In the genomic region with DNA sequence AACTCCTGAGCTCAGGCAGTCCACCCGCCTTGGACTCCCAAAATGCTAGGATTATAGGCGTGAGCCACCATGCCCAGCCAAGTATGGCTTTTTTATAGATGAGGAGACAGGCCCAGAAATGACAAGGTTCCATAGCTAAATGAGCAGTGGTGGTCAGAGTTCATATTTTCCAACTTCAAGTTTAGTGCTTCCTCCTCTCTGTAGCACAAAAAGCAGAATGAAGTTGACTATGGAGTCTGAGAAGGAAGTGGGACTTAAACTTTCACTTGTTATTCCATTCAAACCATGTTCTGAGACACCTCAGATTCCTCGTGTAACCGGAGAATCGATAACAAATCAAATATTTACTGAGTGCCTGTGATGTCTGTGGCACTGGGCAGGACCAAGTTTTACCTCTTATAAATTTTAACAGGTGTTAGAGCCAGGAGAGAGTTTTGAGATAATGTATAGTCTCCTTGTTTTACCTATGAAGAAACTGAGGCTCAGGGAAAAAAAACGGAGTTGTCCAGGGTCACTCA, we compare ENCODE assay signal across 31 cellular contexts. TPM values are rescaled to one million over a fixed set of nuclear protein-coding genes. Genes with fewer than 3 reads are reported as not detected.
DNase-seq lines count a peak whose midpoint lies in the region; ATAC-seq, FAIRE-seq and TF ChIP-seq lines count a peak whose summit lies in the region.
"Had no signal": no experiment of that assay in that cellular context is flagged by ENCODE, and none has a peak within 500 bp of the region (broad histone marks: within the 10 kb centered on the region; RNA-seq: fewer than 3 reads in every experiment).

No MANE protein-coding gene starts in this region.

- ATAC-seq in pancreas (no peak), left lung (no peak), aorta (ENCODE audit: low FRiP score) (no peak)
- ATAC-seq: left lobe of liver; naive thymus-derived CD8-positive, alpha-beta T cell; stimulated activated memory B cell treated with anti-CD40 and anti-IgM and Interleukin-4, amounts not matched to agents 10 μg/mL and 1 μg/mL and 100 μg/mL, for 72 hours; WTC11 had no signal

- intact Hi-C loops in pancreas (cut with DNase I), result no loop called here
- intact Hi-C loops in left lung (cut with DNase I), result no loop called here
- intact Hi-C loops in aorta (cut with DNase I), result no loop called here

- no peaks in the 10 kb centered on the region for H3K36me3 ChIP-seq in Peyer's patch
- H3K36me3 ChIP-seq in pancreas, result no peaks in the 10 kb centered on the region
- peaks cover 0 to 9% of the 10 kb centered on the region in 2 donors for H3K36me3 ChIP-seq in left lung
- no peaks in the 10 kb centered on the region for H3K36me3 ChIP-seq in aorta (ENCODE audit: control insufficient read depth in 1 of 2, insufficient read depth in 2 of 2, low read length in 1 of 2)
- H3K36me3 ChIP-seq: BE2C, uterus had no signal

- H3K4me3 ChIP-seq in Peyer's patch (no peak overlapping the region), pancreas (peak overlapping the region in 1 of 4 donors; percentile 2), left lung (peak overlapping the region in 1 of 2 donors; percentile 84), aorta (ENCODE audit: low read length in 2 of 2) (no peak overlapping the region)
- H3K4me3 ChIP-seq: GM23248, uterus had no signal

- peaks cover 4% of the 10 kb centered on the region for H3K27me3 Mint-ChIP-seq in endothelial cell (ENCODE audit: unreplicated experiment)
- H3K27me3 Mint-ChIP-seq: activated CD4-positive, alpha-beta T cell treated with anti-CD3 and anti-CD28 coated beads, Interleukin-2, amount 10 ng/mL, durations not matched to agents 7 days and 5 days; activated naive CD8-positive, alpha-beta T cell; naive thymus-derived CD8-positive, alpha-beta T cell; stimulated activated memory B cell treated with anti-CD40 and anti-IgM and Interleukin-4, amounts not matched to agents 10 μg/mL and 1 μg/mL and 100 μg/mL, for 72 hours had no signal

- H3K27ac ChIP-seq in C4-2B (peak overlapping the region; percentile 62), Peyer's patch (peak overlapping the region in 3 of 4 donors; percentile 9 to 70 (median 64)), pancreas (peak overlapping the region in 3 of 4 donors; percentile 16 to 84 (median 81)), left lung (peak overlapping the region in 1 of 2 donors; percentile 90), aorta (ENCODE audit: low read depth in 1 of 2, low read length in 2 of 2) (no peak overlapping the region)
- H3K27ac ChIP-seq: epithelial cell of prostate, GM23248, uterus had no signal

- H3K9me3 ChIP-seq in Peyer's patch (no peaks in the 10 kb centered on the region), pancreas (no peaks in the 10 kb centered on the region), left lung (no peaks in the 10 kb centered on the region), aorta (ENCODE audit: control insufficient read depth, low read length) (no peaks in the 10 kb centered on the region)
- H3K9me3 ChIP-seq: BE2C, uterus had no signal

- H3K27ac Mint-ChIP-seq in endothelial cell (ENCODE audit: unreplicated experiment), result no peak overlapping the region
- H3K27ac Mint-ChIP-seq: activated CD4-positive, alpha-beta T cell treated with anti-CD3 and anti-CD28 coated beads, Interleukin-2, amount 10 ng/mL, durations not matched to agents 7 days and 5 days; HFFc6; stimulated activated memory B cell treated with anti-CD40 and anti-IgM and Interleukin-4, amounts not matched to agents 10 μg/mL and 1 μg/mL and 100 μg/mL, for 72 hours; WTC11 had no signal

- 34 to 36% methylated on average over 6 of the region's 6 CpGs for WGBS in pancreas, 2 donors
- WGBS in aorta, 2 donors, result 92 to 95% methylated on average over 6 of the region's 6 CpGs

- TF ChIP-seq POLR2A in Peyer's patch (IDR thresholded peaks at IDR 0.05), result no peak

- FAIRE-seq in pancreas (lab: Jason Lieb, UNC), result no peak
- FAIRE-seq: bronchial epithelial cell had no signal

- peaks cover 25% of the 10 kb centered on the region for H3K36me3 Mint-ChIP-seq in endothelial cell (ENCODE audit: low read depth, unreplicated experiment)
- H3K36me3 Mint-ChIP-seq: activated naive CD8-positive, alpha-beta T cell; naive thymus-derived CD8-positive, alpha-beta T cell; stimulated activated memory B cell treated with anti-CD40 and anti-IgM and Interleukin-4, amounts not matched to agents 10 μg/mL and 1 μg/mL and 100 μg/mL, for 72 hours had no signal

- no peak for DNase-seq in Peyer's patch
- DNase-seq in endothelial cell (ENCODE audit: low spot score), result no peak
- DNase-seq in pancreas, result no peak
- no peak for DNase-seq in stimulated activated CD4-positive, alpha-beta T cell treated with anti-CD3 and anti-CD28 coated beads, Interleukin-4, amount 100 ng/mL, for 24 hours
- DNase-seq in left lung, result no peak
- DNase-seq in aorta, result no peak
- no peak for DNase-seq in hypothalamus (lab: John Stamatoyannopoulos, UW)
- DNase-seq: activated CD4-positive, alpha-beta T cell treated with anti-CD3 and anti-CD28 coated beads, Interleukin-2, amount 10 ng/mL, durations not matched to agents 7 days and 5 days; activated effector memory CD4-positive, alpha-beta T cell treated with anti-CD3 and anti-CD28 coated beads, Interleukin-2, amount 50 U/mL, for 16 hours; activated T-cell treated with anti-CD3 and anti-CD28 coated beads, Interleukin-2, amount 50 U/mL, for 1 hour; BE2C; DMS79 treated with DMSO at 0.1 percent for 48 hours; effector CD8-positive, alpha-beta T cell; GF-D8; glutamatergic neuron; GM23248; HFFc6; naive thymus-derived CD8-positive, alpha-beta T cell; NCI-H1092 treated with DMSO at 0.1 percent for 48 hours; NCI-H187; NCI-H2171 treated with DMSO at 0.1 percent for 48 hours; NCI-H510A; SIG-M5; uterus had no signal

- H3K4me1 Mint-ChIP-seq in endothelial cell (ENCODE audit: unreplicated experiment), result peaks cover 67% of the 10 kb centered on the region

- H3K4me1 ChIP-seq in Peyer's patch (peaks cover 13 to 77% (median 22%) of the 10 kb centered on the region in 4 donors), pancreas (peaks cover 49 to 75% (median 58%) of the 10 kb centered on the region in 3 donors), left lung (peaks cover 10 to 94% of the 10 kb centered on the region in 2 donors), aorta (ENCODE audit: control insufficient read depth in 1 of 2, insufficient read depth in 2 of 2, low read length in 2 of 2) (no peaks in the 10 kb centered on the region)

- TF ChIP-seq CTCF in C4-2B (conservative IDR thresholded peaks at IDR 0.05) (no peak), Peyer's patch (IDR thresholded peaks at IDR 0.05) (no peak), endothelial cell (IDR thresholded peaks at IDR 0.05; ENCODE audit: unreplicated experiment) (no peak), pancreas (IDR thresholded peaks at IDR 0.05) (no peak), left lung (IDR thresholded peaks at IDR 0.05) (no peak)

- H3K4me3 Mint-ChIP-seq in endothelial cell (ENCODE audit: unreplicated experiment), result peak overlapping the region; percentile 87
- H3K4me3 Mint-ChIP-seq: activated CD4-positive, alpha-beta T cell treated with anti-CD3 and anti-CD28 coated beads, Interleukin-2, amount 10 ng/mL, durations not matched to agents 7 days and 5 days; activated naive CD8-positive, alpha-beta T cell; HFFc6; stimulated activated memory B cell treated with anti-CD40 and anti-IgM and Interleukin-4, amounts not matched to agents 10 μg/mL and 1 μg/mL and 100 μg/mL, for 72 hours; WTC11 had no signal

- H3K27me3 ChIP-seq in Peyer's patch (no peaks in the 10 kb centered on the region), pancreas (no peaks in the 10 kb centered on the region), left lung (no peaks in the 10 kb centered on the region), aorta (ENCODE audit: control insufficient read depth in 1 of 2, insufficient read depth in 2 of 2, low read length in 1 of 2) (no peaks in the 10 kb centered on the region)
- H3K27me3 ChIP-seq: BE2C, uterus had no signal

- no peaks in the 10 kb centered on the region for H3K9me3 Mint-ChIP-seq in endothelial cell (ENCODE audit: unreplicated experiment)
- H3K9me3 Mint-ChIP-seq: activated CD4-positive, alpha-beta T cell treated with anti-CD3 and anti-CD28 coated beads, Interleukin-2, amount 10 ng/mL, durations not matched to agents 7 days and 5 days; HFFc6; naive thymus-derived CD8-positive, alpha-beta T cell; stimulated activated memory B cell treated with anti-CD40 and anti-IgM and Interleukin-4, amounts not matched to agents 10 μg/mL and 1 μg/mL and 100 μg/mL, for 72 hours; WTC11 had no signal

RNA-seq across cellular contexts. Expression of gene LIMK2, which starts 3.0 kb away (rescaled TPM):
- total RNA-seq in Peyer's patch, result 100 to 1,000 TPM; 106 to 256 (median 139) TPM
- total RNA-seq in endothelial cell (ENCODE audit: unreplicated experiment), result 248 TPM
- 10 to 100 TPM; 21.1 to 34.9 (median 27.7) TPM for total RNA-seq in pancreas
- 10 to 100 TPM; 20.5 to 25.2 TPM for polyA plus RNA-seq in pancreas
- total RNA-seq in left lung, result 10 to 100 TPM; 68.7 to 87.6 TPM
- total RNA-seq in aorta, result 10 to 100 TPM; 35.4 to 55.2 TPM
- polyA plus RNA-seq in aorta, result 10 to 100 TPM; 10.9 to 28.8 TPM

RNA-seq across cellular contexts. Expression of gene RNF185, which starts 55.1 kb away (rescaled TPM):
- total RNA-seq in Peyer's patch, result 10 to 100 TPM; 34.7 to 45.9 (median 41.7) TPM
- 30.9 TPM for total RNA-seq in endothelial cell (ENCODE audit: unreplicated experiment)
- 10 to 100 TPM in 5 of 6 donors, 1 to 10 TPM in 1; 9.5 to 19.6 (median 14.0) TPM for total RNA-seq in pancreas
- polyA plus RNA-seq in pancreas, result 10 to 100 TPM in 1 of 2 donors, 1 to 10 TPM in 1; 9.4 to 18.9 TPM
- 10 to 100 TPM; 28.2 to 34.3 TPM for total RNA-seq in left lung
- total RNA-seq in aorta, result 10 to 100 TPM; 42.8 to 62.5 TPM
- polyA plus RNA-seq in aorta, result 10 to 100 TPM; 26.3 to 36.1 TPM

Comparison
In these comparisons a context has a peak if more than half of its experiments do, and no peak if none do; other contexts are left out.
1. H3K27ac ChIP-seq: peak in C4-2B (single experiment), Peyer's patch (3 of 4) and pancreas (3 of 4); none in aorta (0 of 2).